7 cellular contexts compared by ENCODE assay signal in genomic region chr1:77373702-77374101, GRCh38.
"Had no signal": no experiment of that assay in that cellular context is flagged by ENCODE, and none has a peak within 500 bp of the region (broad histone marks: within the 10 kb centered on the region; RNA-seq: fewer than 3 reads in every experiment).

No MANE protein-coding gene starts in this region.

- H3K4me3 Mint-ChIP-seq: GM23338, HFFc6 had no signal

- H3K4me3 ChIP-seq: GM23338, HAP-1 had no signal

- H3K9me3 Mint-ChIP-seq: GM23338, HFFc6 had no signal

- H3K36me3 ChIP-seq: HAP-1 had no signal

- H3K9me3 ChIP-seq: HAP-1 had no signal

- H3K4me2 ChIP-seq: GM23338 had no signal

- H2AFZ ChIP-seq: GM23338 had no signal

- FAIRE-seq: HTR-8/SVneo had no signal

- H3K27ac Mint-ChIP-seq: GM23338, HFFc6 had no signal

- ATAC-seq: GM23338, HCT116 had no signal

- H3K4me1 ChIP-seq: HAP-1 had no signal

- DNase-seq: H7, HFFc6, KG1 had no signal
